Comparison of ENCODE assay signal across 8 cellular contexts in genomic region chr2:117470311-117471095, GRCh38.
A peak's percentile ranks its signal among the peaks of the same experiment; 100 is the strongest.
DNase-seq lines count a peak whose midpoint lies in the region; ATAC-seq and TF ChIP-seq lines count a peak whose summit lies in the region.

No MANE protein-coding gene starts in this region.

- DNase-seq in AML-193 (lab: John Stamatoyannopoulos, UW) = peak; percentile 11 to 26
- DNase-seq in Jurkat, Clone E6-1 (ENCODE audit: low read depth, low spot score) = peak; percentile 69
- DNase-seq in SJCRH30 = peak; percentile 46 to 77
- peak; percentile 89 for DNase-seq in iPS DF 4.7 (ENCODE audit: extremely low read depth, low spot score)
- DNase-seq in upper lobe of right lung = no peak
- DNase-seq in esophagus squamous epithelium (lab: John Stamatoyannopoulos, UW) = no peak

- TF ChIP-seq CTCF in GM12875 (IDR thresholded peaks at IDR 0.05; ENCODE audit: borderline replicate concordance, insufficient read depth, low read depth, low read length) (peak; percentile 53), upper lobe of right lung (IDR thresholded peaks at IDR 0.05) (peak; percentile 60), esophagus squamous epithelium (IDR thresholded peaks at IDR 0.05) (peak in 3 of 6 experiments; percentile 23 to 49 (median 29))

- ATAC-seq in upper lobe of right lung = peak; percentile 64
- ATAC-seq in HG03460 (IDR thresholded peaks at IDR 0.05; ENCODE audit: unreplicated experiment) = no peak

- intact Hi-C loops in upper lobe of right lung (cut with DNase I) (no loop called here), esophagus squamous epithelium (cut with DNase I) (no loop called here)

- H3K4me1 ChIP-seq in SJCRH30 (no peaks in the 10 kb centered on the region), upper lobe of right lung (no peaks in the 10 kb centered on the region), esophagus squamous epithelium (no peaks in the 10 kb centered on the region)

- no peak overlapping the region for H3K4me3 ChIP-seq in GM12875 (ENCODE audit: low read depth, low read length)
- H3K4me3 ChIP-seq in Jurkat, Clone E6-1 (ENCODE audit: low read length) = no peak overlapping the region
- H3K4me3 ChIP-seq in SJCRH30 = no peak overlapping the region
- H3K4me3 ChIP-seq in upper lobe of right lung = no peak overlapping the region
- H3K4me3 ChIP-seq in esophagus squamous epithelium = no peak overlapping the region

- no peaks in the 10 kb centered on the region for H3K9me3 ChIP-seq in SJCRH30 (replicated peaks)
- H3K9me3 ChIP-seq in upper lobe of right lung = no peaks in the 10 kb centered on the region
- peaks cover 0 to 9% (median 3%) of the 10 kb centered on the region in 3 donors for H3K9me3 ChIP-seq in esophagus squamous epithelium

- H3K27me3 ChIP-seq in SJCRH30 (no peaks in the 10 kb centered on the region), upper lobe of right lung (no peaks in the 10 kb centered on the region), esophagus squamous epithelium (no peaks in the 10 kb centered on the region)

- H3K36me3 ChIP-seq in SJCRH30 (no peaks in the 10 kb centered on the region), upper lobe of right lung (no peaks in the 10 kb centered on the region), esophagus squamous epithelium (no peaks in the 10 kb centered on the region)

- no peak for TF ChIP-seq POLR2A in esophagus squamous epithelium (IDR thresholded peaks at IDR 0.05)

- H3K27ac ChIP-seq in SJCRH30 (no peak overlapping the region), upper lobe of right lung (no peak overlapping the region), esophagus squamous epithelium (no peak overlapping the region)

- WGBS in esophagus squamous epithelium, 2 donors = 58 to 67% methylated on average over 7 of the region's 7 CpGs

Comparison
In these comparisons a context has a peak if more than half of its experiments do, and no peak if none do; other contexts are left out.
1. DNase-seq: peak in AML-193 (2 of 2), Jurkat, Clone E6-1 (single experiment), SJCRH30 (2 of 2) and iPS DF 4.7 (single experiment); none in upper lobe of right lung (single experiment) and esophagus squamous epithelium (single experiment).